ENCODE assay signal across 1 cellular context in the genomic region with DNA sequence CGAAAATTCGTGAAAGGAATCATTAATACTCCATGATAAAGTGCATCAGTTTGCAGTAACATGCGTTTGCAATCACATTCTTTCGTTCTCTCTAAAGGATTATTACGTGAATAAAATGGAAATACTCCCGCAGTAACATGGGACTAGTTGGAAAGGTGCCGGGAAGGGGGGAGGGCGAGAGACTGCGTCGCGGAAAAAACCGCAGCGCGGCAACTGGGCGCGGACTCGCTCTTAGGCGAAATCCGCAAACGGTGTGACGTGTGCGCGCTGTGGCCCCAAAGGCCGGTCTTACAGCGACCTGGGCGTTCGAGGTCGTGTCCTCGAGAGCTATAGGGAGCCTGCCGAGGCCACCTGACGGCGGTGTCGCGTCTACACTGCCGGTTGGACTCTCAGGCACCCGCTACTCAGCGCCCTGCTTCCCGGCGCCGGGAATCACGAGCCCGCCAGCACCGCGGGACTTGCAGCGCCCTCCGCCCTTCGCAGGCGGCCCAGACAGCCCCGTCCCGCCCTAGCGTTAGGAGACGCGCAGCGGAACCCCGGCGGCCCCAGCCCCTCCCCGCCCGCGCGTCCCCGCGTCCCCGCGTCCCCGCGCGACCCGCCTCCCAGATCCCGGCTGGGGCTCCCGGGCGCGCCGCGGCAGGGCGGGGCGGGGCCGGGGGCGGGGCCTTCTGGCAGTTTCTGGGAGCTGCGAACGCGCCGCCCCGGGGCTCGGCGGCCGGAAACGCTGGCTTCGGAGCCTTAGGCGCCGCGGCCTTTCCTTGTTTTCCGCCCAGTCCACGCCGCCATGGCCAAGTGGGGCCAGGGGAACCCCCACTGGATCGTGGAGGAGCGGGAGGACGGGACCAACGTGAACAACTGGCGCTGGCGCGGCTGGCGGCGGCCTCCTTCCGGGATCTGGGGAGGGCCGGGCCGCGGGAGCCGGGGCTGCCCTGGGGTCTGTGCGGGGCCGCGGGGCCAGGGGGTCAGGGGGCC.
A peak's percentile ranks its signal among the peaks of the same experiment; 100 is the strongest.
TF ChIP-seq lines count a peak whose summit lies in the region.

No MANE protein-coding gene starts in this region.

TF ChIP-seq in HepG2, 621 proteins besides CTCF, POLR2A, EP300 and RAD21 (continued from another document and continues in another):
- TF ChIP-seq, protein P1, sequence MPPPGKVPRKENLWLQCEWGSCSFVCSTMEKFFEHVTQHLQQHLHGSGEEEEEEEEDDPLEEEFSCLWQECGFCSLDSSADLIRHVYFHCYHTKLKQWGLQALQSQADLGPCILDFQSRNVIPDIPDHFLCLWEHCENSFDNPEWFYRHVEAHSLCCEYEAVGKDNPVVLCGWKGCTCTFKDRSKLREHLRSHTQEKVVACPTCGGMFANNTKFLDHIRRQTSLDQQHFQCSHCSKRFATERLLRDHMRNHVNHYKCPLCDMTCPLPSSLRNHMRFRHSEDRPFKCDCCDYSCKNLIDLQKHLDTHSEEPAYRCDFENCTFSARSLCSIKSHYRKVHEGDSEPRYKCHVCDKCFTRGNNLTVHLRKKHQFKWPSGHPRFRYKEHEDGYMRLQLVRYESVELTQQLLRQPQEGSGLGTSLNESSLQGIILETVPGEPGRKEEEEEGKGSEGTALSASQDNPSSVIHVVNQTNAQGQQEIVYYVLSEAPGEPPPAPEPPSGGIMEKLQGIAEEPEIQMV (CRISPR knock-in tag; IDR thresholded peaks at IDR 0.05; ENCODE audit: low read depth): peak; percentile 73
- TF ChIP-seq, protein P2, sequence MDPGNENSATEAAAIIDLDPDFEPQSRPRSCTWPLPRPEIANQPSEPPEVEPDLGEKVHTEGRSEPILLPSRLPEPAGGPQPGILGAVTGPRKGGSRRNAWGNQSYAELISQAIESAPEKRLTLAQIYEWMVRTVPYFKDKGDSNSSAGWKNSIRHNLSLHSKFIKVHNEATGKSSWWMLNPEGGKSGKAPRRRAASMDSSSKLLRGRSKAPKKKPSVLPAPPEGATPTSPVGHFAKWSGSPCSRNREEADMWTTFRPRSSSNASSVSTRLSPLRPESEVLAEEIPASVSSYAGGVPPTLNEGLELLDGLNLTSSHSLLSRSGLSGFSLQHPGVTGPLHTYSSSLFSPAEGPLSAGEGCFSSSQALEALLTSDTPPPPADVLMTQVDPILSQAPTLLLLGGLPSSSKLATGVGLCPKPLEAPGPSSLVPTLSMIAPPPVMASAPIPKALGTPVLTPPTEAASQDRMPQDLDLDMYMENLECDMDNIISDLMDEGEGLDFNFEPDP (CRISPR knock-in tag; conservative IDR thresholded peaks at IDR 0.05): 0 out of 2 replicates have a peak, but pooled peaks have one; percentile 24
- TF ChIP-seq ZFP37 (CRISPR knock-in tag; IDR thresholded peaks at IDR 0.05; ENCODE audit: borderline replicate concordance): peak; percentile 78; the same call in 1 of the 2 replicates
- TF ChIP-seq KMT2A (CRISPR knock-in tag; IDR thresholded peaks at IDR 0.05): peak; percentile 93
- TF ChIP-seq ZNF558 (CRISPR knock-in tag; IDR thresholded peaks at IDR 0.05; ENCODE audit: borderline replicate concordance): peak; percentile 79; the same call in 1 of the 2 replicates
- no peak for TF ChIP-seq MATR3 (CRISPR knock-in tag; IDR thresholded peaks at IDR 0.05)
- TF ChIP-seq ZMYM4 (CRISPR knock-in tag; IDR thresholded peaks at IDR 0.05): peak; percentile 87
- TF ChIP-seq ZNF205 (CRISPR knock-in tag; IDR thresholded peaks at IDR 0.05): 0 out of 2 replicates have a peak, but pooled peaks have one; percentile 61
- 0 out of 2 replicates have a peak, but pooled peaks have one; percentile 81 for TF ChIP-seq PRMT3 (CRISPR knock-in tag; IDR thresholded peaks at IDR 0.05; ENCODE audit: borderline replicate concordance, low read depth)
- peak; percentile 85 for TF ChIP-seq ZNF543 (CRISPR knock-in tag; IDR thresholded peaks at IDR 0.05)
- TF ChIP-seq, protein P3, sequence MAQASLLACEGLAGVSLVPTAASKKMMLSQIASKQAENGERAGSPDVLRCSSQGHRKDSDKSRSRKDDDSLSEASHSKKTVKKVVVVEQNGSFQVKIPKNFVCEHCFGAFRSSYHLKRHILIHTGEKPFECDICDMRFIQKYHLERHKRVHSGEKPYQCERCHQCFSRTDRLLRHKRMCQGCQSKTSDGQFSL (CRISPR knock-in tag; IDR thresholded peaks at IDR 0.05): peak; percentile 77
- peak; percentile 91 for TF ChIP-seq CCDC6 (CRISPR knock-in tag; IDR thresholded peaks at IDR 0.05)
- TF ChIP-seq, protein P4, sequence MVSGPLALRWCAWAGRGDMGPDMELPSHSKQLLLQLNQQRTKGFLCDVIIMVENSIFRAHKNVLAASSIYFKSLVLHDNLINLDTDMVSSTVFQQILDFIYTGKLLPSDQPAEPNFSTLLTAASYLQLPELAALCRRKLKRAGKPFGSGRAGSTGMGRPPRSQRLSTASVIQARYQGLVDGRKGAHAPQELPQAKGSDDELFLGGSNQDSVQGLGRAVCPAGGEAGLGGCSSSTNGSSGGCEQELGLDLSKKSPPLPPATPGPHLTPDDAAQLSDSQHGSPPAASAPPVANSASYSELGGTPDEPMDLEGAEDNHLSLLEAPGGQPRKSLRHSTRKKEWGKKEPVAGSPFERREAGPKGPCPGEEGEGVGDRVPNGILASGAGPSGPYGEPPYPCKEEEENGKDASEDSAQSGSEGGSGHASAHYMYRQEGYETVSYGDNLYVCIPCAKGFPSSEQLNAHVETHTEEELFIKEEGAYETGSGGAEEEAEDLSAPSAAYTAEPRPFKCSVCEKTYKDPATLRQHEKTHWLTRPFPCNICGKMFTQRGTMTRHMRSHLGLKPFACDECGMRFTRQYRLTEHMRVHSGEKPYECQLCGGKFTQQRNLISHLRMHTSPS (CRISPR knock-in tag; IDR thresholded peaks at IDR 0.05; ENCODE audit: low read depth): peak; percentile 67; the same call in 1 of the 2 replicates
- TF ChIP-seq SYNCRIP (IDR thresholded peaks at IDR 0.05; ENCODE audit: insufficient read depth, low read depth, low read length): no peak
- no peak for TF ChIP-seq ZNF562 (CRISPR knock-in tag; IDR thresholded peaks at IDR 0.05; ENCODE audit: borderline replicate concordance)
- TF ChIP-seq, protein P5, sequence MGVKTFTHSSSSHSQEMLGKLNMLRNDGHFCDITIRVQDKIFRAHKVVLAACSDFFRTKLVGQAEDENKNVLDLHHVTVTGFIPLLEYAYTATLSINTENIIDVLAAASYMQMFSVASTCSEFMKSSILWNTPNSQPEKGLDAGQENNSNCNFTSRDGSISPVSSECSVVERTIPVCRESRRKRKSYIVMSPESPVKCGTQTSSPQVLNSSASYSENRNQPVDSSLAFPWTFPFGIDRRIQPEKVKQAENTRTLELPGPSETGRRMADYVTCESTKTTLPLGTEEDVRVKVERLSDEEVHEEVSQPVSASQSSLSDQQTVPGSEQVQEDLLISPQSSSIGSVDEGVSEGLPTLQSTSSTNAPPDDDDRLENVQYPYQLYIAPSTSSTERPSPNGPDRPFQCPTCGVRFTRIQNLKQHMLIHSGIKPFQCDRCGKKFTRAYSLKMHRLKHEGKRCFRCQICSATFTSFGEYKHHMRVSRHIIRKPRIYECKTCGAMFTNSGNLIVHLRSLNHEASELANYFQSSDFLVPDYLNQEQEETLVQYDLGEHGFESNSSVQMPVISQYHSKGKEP (CRISPR knock-in tag; IDR thresholded peaks at IDR 0.05): peak; percentile 54; the same call in 1 of the 2 replicates
- TF ChIP-seq ZNF619 (CRISPR knock-in tag; IDR thresholded peaks at IDR 0.05): no peak; the same call in 1 of the 2 replicates
- peak; percentile 94 for TF ChIP-seq ZNF564 (CRISPR knock-in tag; IDR thresholded peaks at IDR 0.05)
- TF ChIP-seq FOXO1 (CRISPR knock-in tag; IDR thresholded peaks at IDR 0.05): peak; percentile 60
- TF ChIP-seq, protein P6, sequence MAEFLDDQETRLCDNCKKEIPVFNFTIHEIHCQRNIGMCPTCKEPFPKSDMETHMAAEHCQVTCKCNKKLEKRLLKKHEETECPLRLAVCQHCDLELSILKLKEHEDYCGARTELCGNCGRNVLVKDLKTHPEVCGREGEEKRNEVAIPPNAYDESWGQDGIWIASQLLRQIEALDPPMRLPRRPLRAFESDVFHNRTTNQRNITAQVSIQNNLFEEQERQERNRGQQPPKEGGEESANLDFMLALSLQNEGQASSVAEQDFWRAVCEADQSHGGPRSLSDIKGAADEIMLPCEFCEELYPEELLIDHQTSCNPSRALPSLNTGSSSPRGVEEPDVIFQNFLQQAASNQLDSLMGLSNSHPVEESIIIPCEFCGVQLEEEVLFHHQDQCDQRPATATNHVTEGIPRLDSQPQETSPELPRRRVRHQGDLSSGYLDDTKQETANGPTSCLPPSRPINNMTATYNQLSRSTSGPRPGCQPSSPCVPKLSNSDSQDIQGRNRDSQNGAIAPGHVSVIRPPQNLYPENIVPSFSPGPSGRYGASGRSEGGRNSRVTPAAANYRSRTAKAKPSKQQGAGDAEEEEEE (CRISPR knock-in tag; IDR thresholded peaks at IDR 0.05; ENCODE audit: borderline replicate concordance): peak; percentile 68; the same call in 1 of the 2 replicates
- TF ChIP-seq AHR (CRISPR knock-in tag; IDR thresholded peaks at IDR 0.05): peak; percentile 79
- TF ChIP-seq, protein P7, sequence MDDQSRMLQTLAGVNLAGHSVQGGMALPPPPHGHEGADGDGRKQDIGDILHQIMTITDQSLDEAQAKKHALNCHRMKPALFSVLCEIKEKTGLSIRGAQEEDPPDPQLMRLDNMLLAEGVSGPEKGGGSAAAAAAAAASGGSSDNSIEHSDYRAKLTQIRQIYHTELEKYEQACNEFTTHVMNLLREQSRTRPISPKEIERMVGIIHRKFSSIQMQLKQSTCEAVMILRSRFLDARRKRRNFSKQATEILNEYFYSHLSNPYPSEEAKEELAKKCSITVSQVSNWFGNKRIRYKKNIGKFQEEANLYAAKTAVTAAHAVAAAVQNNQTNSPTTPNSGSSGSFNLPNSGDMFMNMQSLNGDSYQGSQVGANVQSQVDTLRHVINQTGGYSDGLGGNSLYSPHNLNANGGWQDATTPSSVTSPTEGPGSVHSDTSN (CRISPR knock-in tag; IDR thresholded peaks at IDR 0.05; ENCODE audit: borderline replicate concordance): peak; percentile 69; the same call in 1 of the 2 replicates
- TF ChIP-seq PCBP1 (IDR thresholded peaks at IDR 0.05; ENCODE audit: borderline replicate concordance, low read depth, low read length): no peak
- 0 out of 2 replicates have a peak, but pooled peaks have one; percentile 89 for TF ChIP-seq GPN1 (CRISPR knock-in tag; IDR thresholded peaks at IDR 0.05; ENCODE audit: borderline replicate concordance)
- 0 out of 2 replicates have a peak, but pooled peaks have one; percentile 7 for TF ChIP-seq MAFG (CRISPR knock-in tag; IDR thresholded peaks at IDR 0.05)
- TF ChIP-seq, protein P8, sequence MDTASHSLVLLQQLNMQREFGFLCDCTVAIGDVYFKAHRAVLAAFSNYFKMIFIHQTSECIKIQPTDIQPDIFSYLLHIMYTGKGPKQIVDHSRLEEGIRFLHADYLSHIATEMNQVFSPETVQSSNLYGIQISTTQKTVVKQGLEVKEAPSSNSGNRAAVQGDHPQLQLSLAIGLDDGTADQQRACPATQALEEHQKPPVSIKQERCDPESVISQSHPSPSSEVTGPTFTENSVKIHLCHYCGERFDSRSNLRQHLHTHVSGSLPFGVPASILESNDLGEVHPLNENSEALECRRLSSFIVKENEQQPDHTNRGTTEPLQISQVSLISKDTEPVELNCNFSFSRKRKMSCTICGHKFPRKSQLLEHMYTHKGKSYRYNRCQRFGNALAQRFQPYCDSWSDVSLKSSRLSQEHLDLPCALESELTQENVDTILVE (CRISPR knock-in tag; IDR thresholded peaks at IDR 0.05): no peak; the same call in 1 of the 2 replicates
- TF ChIP-seq ZNF263 (CRISPR knock-in tag; IDR thresholded peaks at IDR 0.05): peak; percentile 68; the same call in 1 of the 2 replicates
- TF ChIP-seq, protein P9, sequence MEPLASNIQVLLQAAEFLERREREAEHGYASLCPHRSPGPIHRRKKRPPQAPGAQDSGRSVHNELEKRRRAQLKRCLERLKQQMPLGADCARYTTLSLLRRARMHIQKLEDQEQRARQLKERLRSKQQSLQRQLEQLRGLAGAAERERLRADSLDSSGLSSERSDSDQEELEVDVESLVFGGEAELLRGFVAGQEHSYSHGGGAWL (CRISPR knock-in tag; IDR thresholded peaks at IDR 0.05): peak; percentile 91
- TF ChIP-seq DPF2 (CRISPR knock-in tag; IDR thresholded peaks at IDR 0.05; ENCODE audit: borderline replicate concordance, low read depth): 0 out of 2 replicates have a peak, but pooled peaks have one; percentile 27
- TF ChIP-seq, protein P10, sequence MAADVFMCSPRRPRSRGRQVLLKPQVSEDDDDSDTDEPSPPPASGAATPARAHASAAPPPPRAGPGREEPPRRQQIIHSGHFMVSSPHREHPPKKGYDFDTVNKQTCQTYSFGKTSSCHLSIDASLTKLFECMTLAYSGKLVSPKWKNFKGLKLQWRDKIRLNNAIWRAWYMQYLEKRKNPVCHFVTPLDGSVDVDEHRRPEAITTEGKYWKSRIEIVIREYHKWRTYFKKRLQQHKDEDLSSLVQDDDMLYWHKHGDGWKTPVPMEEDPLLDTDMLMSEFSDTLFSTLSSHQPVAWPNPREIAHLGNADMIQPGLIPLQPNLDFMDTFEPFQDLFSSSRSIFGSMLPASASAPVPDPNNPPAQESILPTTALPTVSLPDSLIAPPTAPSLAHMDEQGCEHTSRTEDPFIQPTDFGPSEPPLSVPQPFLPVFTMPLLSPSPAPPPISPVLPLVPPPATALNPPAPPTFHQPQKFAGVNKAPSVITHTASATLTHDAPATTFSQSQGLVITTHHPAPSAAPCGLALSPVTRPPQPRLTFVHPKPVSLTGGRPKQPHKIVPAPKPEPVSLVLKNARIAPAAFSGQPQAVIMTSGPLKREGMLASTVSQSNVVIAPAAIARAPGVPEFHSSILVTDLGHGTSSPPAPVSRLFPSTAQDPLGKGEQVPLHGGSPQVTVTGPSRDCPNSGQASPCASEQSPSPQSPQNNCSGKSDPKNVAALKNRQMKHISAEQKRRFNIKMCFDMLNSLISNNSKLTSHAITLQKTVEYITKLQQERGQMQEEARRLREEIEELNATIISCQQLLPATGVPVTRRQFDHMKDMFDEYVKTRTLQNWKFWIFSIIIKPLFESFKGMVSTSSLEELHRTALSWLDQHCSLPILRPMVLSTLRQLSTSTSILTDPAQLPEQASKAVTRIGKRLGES (CRISPR knock-in tag; IDR thresholded peaks at IDR 0.05; ENCODE audit: borderline replicate concordance): peak; percentile 26; the same call in 1 of the 2 replicates
- TF ChIP-seq ZNF207 (IDR thresholded peaks at IDR 0.05; ENCODE audit: borderline replicate concordance): no peak
- TF ChIP-seq ZNF557 (CRISPR knock-in tag; IDR thresholded peaks at IDR 0.05): peak; percentile 79
- peak; percentile 97; the same call in 1 of the 2 replicates for TF ChIP-seq SAFB2 (CRISPR knock-in tag; IDR thresholded peaks at IDR 0.05; ENCODE audit: borderline replicate concordance, low read depth)
- TF ChIP-seq, protein P11, sequence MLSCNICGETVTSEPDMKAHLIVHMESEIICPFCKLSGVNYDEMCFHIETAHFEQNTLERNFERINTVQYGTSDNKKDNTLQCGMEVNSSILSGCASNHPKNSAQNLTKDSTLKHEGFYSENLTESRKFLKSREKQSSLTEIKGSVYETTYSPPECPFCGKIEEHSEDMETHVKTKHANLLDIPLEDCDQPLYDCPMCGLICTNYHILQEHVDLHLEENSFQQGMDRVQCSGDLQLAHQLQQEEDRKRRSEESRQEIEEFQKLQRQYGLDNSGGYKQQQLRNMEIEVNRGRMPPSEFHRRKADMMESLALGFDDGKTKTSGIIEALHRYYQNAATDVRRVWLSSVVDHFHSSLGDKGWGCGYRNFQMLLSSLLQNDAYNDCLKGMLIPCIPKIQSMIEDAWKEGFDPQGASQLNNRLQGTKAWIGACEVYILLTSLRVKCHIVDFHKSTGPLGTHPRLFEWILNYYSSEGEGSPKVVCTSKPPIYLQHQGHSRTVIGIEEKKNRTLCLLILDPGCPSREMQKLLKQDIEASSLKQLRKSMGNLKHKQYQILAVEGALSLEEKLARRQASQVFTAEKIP (CRISPR knock-in tag; IDR thresholded peaks at IDR 0.05; ENCODE audit: borderline replicate concordance): no peak
- 0 out of 2 replicates have a peak, but pooled peaks have one; percentile 43 for TF ChIP-seq NCOA2 (CRISPR knock-in tag; IDR thresholded peaks at IDR 0.05)
- peak; percentile 95 for TF ChIP-seq ZNF605 (CRISPR knock-in tag; IDR thresholded peaks at IDR 0.05)
- peak; percentile 63 for TF ChIP-seq TARDBP (CRISPR knock-in tag; IDR thresholded peaks at IDR 0.05)
